In the genomic region with DNA sequence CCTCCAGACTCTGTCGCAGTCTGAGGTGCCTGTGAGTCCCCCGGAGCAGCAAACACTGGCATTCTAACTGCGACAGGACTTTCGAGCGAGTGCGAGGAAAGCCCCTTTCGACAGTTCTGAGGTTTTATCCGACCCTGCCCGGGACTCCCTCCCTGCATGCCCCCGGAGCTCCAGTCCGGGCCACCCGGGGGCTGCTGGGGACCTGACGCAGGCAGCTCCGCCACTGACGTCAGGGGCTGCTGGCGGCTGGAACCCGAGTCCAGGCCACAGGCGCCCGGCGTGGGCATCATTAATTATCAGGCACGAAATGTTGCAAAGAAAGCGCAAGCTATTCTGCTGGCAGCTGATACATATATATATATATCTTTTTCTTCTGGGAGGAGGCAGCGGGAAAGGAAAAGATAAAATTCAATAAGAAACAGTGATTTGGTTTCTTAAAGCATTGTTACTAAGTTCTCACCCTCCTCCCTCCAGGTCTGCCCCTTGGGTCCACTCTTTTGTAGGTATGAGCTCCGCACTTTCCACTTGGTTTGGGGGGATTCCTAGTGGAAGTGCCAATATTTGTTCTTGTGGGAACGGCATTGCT, we compare ENCODE assay signal across 1 cellular context.
TF ChIP-seq lines count a peak whose summit lies in the region.

No MANE protein-coding gene starts in this region.

TF ChIP-seq in SK-N-SH, 30 proteins besides CTCF, POLR2A, EP300 and RAD21 (continued from another document):
- TF ChIP-seq, protein P1, sequence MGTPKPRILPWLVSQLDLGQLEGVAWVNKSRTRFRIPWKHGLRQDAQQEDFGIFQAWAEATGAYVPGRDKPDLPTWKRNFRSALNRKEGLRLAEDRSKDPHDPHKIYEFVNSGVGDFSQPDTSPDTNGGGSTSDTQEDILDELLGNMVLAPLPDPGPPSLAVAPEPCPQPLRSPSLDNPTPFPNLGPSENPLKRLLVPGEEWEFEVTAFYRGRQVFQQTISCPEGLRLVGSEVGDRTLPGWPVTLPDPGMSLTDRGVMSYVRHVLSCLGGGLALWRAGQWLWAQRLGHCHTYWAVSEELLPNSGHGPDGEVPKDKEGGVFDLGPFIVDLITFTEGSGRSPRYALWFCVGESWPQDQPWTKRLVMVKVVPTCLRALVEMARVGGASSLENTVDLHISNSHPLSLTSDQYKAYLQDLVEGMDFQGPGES (IDR thresholded peaks at IDR 0.05; ENCODE audit: low read depth, low read length), result no peak
- TF ChIP-seq GATA2 (CRISPR knock-in tag; IDR thresholded peaks at IDR 0.05) (no peak), FOXM1 (IDR thresholded peaks at IDR 0.05; ENCODE audit: low read depth) (no peak), RXRA (IDR thresholded peaks at IDR 0.05; ENCODE audit: borderline replicate concordance, low read depth) (no peak), CHD2 (IDR thresholded peaks at IDR 0.05; ENCODE audit: low read length, partially characterized antibody) (no peak), TEAD4 (IDR thresholded peaks at IDR 0.05; ENCODE audit: borderline replicate concordance, insufficient read depth) (no peak), TCF12 (IDR thresholded peaks at IDR 0.05) (no peak), RFX5 (IDR thresholded peaks at IDR 0.05; ENCODE audit: low read length) (no peak), EZH2phosphoT487 (IDR thresholded peaks at IDR 0.05; ENCODE audit: borderline replicate concordance, low read depth) (no peak)
- TF ChIP-seq, protein P2, sequence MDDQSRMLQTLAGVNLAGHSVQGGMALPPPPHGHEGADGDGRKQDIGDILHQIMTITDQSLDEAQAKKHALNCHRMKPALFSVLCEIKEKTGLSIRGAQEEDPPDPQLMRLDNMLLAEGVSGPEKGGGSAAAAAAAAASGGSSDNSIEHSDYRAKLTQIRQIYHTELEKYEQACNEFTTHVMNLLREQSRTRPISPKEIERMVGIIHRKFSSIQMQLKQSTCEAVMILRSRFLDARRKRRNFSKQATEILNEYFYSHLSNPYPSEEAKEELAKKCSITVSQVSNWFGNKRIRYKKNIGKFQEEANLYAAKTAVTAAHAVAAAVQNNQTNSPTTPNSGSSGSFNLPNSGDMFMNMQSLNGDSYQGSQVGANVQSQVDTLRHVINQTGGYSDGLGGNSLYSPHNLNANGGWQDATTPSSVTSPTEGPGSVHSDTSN (IDR thresholded peaks at IDR 0.05), result no peak
